In genomic region chr13:102580552-102581169, GRCh38 we compare ENCODE assay signal across 8 cellular contexts. TPM values are rescaled to one million over a fixed set of nuclear protein-coding genes. Genes with fewer than 3 reads are reported as not detected.
DNase-seq lines count a peak whose midpoint lies in the region; ATAC-seq and TF ChIP-seq lines count a peak whose summit lies in the region.

No MANE protein-coding gene starts in this region.

- 0 to 2% (median 0%) methylated on average over 5 of the region's 5 CpGs for WGBS in adrenal gland, 4 donors

- TF ChIP-seq POLR2A in adrenal gland (IDR thresholded peaks at IDR 0.05) = no peak

- H3K9me3 ChIP-seq in adrenal gland (replicated peaks in 1 of 3) (no peaks in the 10 kb centered on the region), left ventricle myocardium inferior (replicated peaks) (no peaks in the 10 kb centered on the region)

- intact Hi-C loops in adrenal gland (cut with DNase I) (loop anchor here in 1 of 2 donors (10.0 kb wide), 1 partner anchor 144 kb away; no protein-coding TSS in a partner anchor), left ventricle myocardium inferior (cut with micrococcal nuclease) (no loop called here)

- ATAC-seq in GM19043 (IDR thresholded peaks at IDR 0.05; ENCODE audit: low read depth, unreplicated experiment) = peak; percentile 60
- peak; percentile 80 for ATAC-seq in HG03354 (IDR thresholded peaks at IDR 0.05; ENCODE audit: poor library complexity, severe bottlenecking, unreplicated experiment)

- no peaks in the 10 kb centered on the region for H3K4me1 ChIP-seq in adrenal gland (replicated peaks in 1 of 2)
- no peaks in the 10 kb centered on the region for H3K4me1 ChIP-seq in left ventricle myocardium inferior

- H3K4me3 ChIP-seq in adrenal gland (no peak overlapping the region), left ventricle myocardium inferior (no peak overlapping the region)

- no peaks in the 10 kb centered on the region for H3K36me3 ChIP-seq in adrenal gland (replicated peaks in 1 of 2)
- H3K36me3 ChIP-seq in left ventricle myocardium inferior = no peaks in the 10 kb centered on the region

- H3K27ac ChIP-seq in adrenal gland (no peak overlapping the region), left ventricle myocardium inferior (replicated peaks) (no peak overlapping the region)

- peak; percentile 45 for DNase-seq in DMS153 treated with DMSO at 0.1 percent for 48 hours (lab: John Stamatoyannopoulos, UW; ENCODE audit: unreplicated experiment)
- peak; percentile 44 for DNase-seq in NCI-H510A treated with DMSO at 0.1 percent for 48 hours (lab: John Stamatoyannopoulos, UW)
- DNase-seq in adrenal gland = peak in 3 of 7 donors; percentile 34 to 54 (median 45)
- no peak for DNase-seq in left ventricle myocardium inferior
- DNase-seq in retina = peak; percentile 45
- no peak for DNase-seq in NK-92 treated with Interleukin-12 subunit alpha and Interleukin-12 subunit beta, amount 100 ng/mL, for 24 hours (lab: John Stamatoyannopoulos, UW)

- H3K27me3 ChIP-seq in adrenal gland = no peaks in the 10 kb centered on the region
- peaks cover 38% of the 10 kb centered on the region for H3K27me3 ChIP-seq in left ventricle myocardium inferior (ENCODE audit: low read depth)

- TF ChIP-seq CTCF in adrenal gland (IDR thresholded peaks at IDR 0.05) = peak; percentile 57 to 79 (median 68)
- peak; percentile 82 for TF ChIP-seq CTCF in left ventricle myocardium inferior (IDR thresholded peaks at IDR 0.05; ENCODE audit: borderline replicate concordance)

RNA-seq across cellular contexts. Expression of gene TPP2, which starts 16.1 kb away (rescaled TPM):
- total RNA-seq in adrenal gland (10 to 100 TPM; 16.5 to 50.6 (median 24.8) TPM), left ventricle myocardium inferior (29.0 TPM)
- polyA plus RNA-seq in adrenal gland = 10 to 100 TPM; 13.8 to 37.1 (median 25.0) TPM

Comparison
In these comparisons a context has a peak if more than half of its experiments do, and no peak if none do; other contexts are left out.
1. DNase-seq: peak in DMS153 treated with DMSO at 0.1 percent for 48 hours (single experiment), NCI-H510A treated with DMSO at 0.1 percent for 48 hours (single experiment) and retina (single experiment); none in left ventricle myocardium inferior (single experiment) and NK-92 treated with Interleukin-12 subunit alpha and Interleukin-12 subunit beta, amount 100 ng/mL, for 24 hours (single experiment).